Comparison of ENCODE assay signal across 13 cellular contexts in the genomic region with DNA sequence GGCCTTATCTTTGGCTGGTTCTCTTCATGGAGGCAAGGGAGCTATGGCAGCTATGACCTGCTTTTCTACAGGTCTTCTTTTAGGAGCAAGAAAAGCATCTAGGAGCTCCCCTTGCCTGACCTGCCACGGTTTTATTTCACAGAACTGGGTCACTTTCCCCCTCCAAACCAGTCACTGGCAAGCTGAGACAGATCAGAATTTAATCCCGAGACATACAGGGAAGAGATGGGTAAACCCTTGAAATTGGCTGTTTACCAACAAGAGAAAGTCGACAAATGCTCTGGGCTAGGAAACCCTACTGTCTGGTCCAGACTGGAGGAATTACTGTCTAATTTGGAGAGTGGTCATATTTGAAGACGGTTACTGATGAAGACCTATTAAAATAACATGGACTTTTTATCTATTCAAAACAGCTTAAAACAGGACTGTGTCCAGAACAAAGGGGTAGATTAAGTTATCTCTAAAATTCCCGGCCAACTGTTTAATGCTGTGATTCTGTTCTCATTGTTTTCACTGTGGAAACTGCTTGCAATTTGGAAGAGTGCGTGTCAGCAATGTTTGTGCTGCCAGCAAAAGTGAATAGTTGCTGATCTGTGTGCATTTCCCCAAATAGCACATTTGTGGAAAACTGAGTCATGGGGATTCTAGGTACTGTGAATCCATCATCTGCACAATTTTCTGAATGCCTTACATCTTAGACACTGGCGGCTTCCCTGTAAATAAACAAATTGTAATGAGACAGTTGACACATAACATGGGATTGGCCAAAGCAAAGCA.
DNase-seq lines count a peak whose midpoint lies in the region; ATAC-seq, FAIRE-seq and TF ChIP-seq lines count a peak whose summit lies in the region.
"Had no signal": no experiment of that assay in that cellular context is flagged by ENCODE, and none has a peak within 500 bp of the region (broad histone marks: within the 10 kb centered on the region; RNA-seq: fewer than 3 reads in every experiment).

No MANE protein-coding gene starts in this region.

- peak overlapping the region; percentile 60 for H3K4me2 ChIP-seq in astrocyte (ENCODE audit: low read length)
- no peak overlapping the region for H3K4me2 ChIP-seq in H9 (ENCODE audit: insufficient read depth, insufficient read length, low read length)
- H3K4me2 ChIP-seq: PC-9 had no signal

- no peak for TF ChIP-seq POLR2A in prostate gland (IDR thresholded peaks at IDR 0.05)

- H2AK5ac ChIP-seq in H9 (ENCODE audit: insufficient read length, low read length), result no peak overlapping the region

- no peak overlapping the region for H3T11ph ChIP-seq in H9 (ENCODE audit: low read length)

- DNase-seq in EL (peak; percentile 83), astrocyte (ENCODE audit: low read depth) (peak; percentile 98), heart right ventricle (peak in 1 of 2 donors; percentile 32), prostate gland (ENCODE audit: low spot score) (no peak), cerebellum (ENCODE audit: low spot score) (no peak), ureter (ENCODE audit: low spot score) (no peak), H9 (no peak)
- DNase-seq: activated CD4-positive, alpha-beta T cell treated with anti-CD3 and anti-CD28 coated beads, Interleukin-2, amount 10 ng/mL, durations not matched to agents 24 days and 14 days; PC-9 had no signal

- no peak overlapping the region for H3K14ac ChIP-seq in H9 (ENCODE audit: insufficient read depth, low read length)

- H4K20me1 ChIP-seq in astrocyte (ENCODE audit: insufficient read depth, low read length), result no peaks in the 10 kb centered on the region
- H4K20me1 ChIP-seq in H9 (ENCODE audit: control insufficient read depth, insufficient read depth, insufficient read length), result no peaks in the 10 kb centered on the region

- no peak overlapping the region for H4K91ac ChIP-seq in H9 (ENCODE audit: insufficient read length, low read depth, low read length)

- no peaks in the 10 kb centered on the region for H3K27me3 ChIP-seq in astrocyte (ENCODE audit: insufficient read depth, low read length)
- H3K27me3 ChIP-seq in heart right ventricle, result no peaks in the 10 kb centered on the region
- no peaks in the 10 kb centered on the region for H3K27me3 ChIP-seq in prostate gland (replicated peaks; ENCODE audit: insufficient read depth)
- H3K27me3 ChIP-seq in H9 (ENCODE audit: insufficient read depth, low read length), result no peaks in the 10 kb centered on the region
- H3K27me3 ChIP-seq: esophagus muscularis mucosa had no signal

- H3K23ac ChIP-seq in H9 (ENCODE audit: insufficient read length, low read depth, low read length), result no peak overlapping the region

- FAIRE-seq in astrocyte (lab: Jason Lieb, UNC), result peak; percentile 20
- FAIRE-seq: urothelium cell line had no signal

- ATAC-seq in heart right ventricle (peak; percentile 16 to 77 (median 69)), GM19023 (IDR thresholded peaks at IDR 0.05; ENCODE audit: unreplicated experiment) (no peak)

- peak overlapping the region; percentile 71 for H3K9ac ChIP-seq in astrocyte (ENCODE audit: low read length)
- H3K9ac ChIP-seq in H9 (ENCODE audit: extremely low read depth, insufficient read length, low read length), result no peak overlapping the region

- H3K27ac ChIP-seq in astrocyte (ENCODE audit: low read depth, low read length), result peak overlapping the region; percentile 85
- H3K27ac ChIP-seq in heart right ventricle, result peak overlapping the region in 3 of 10 donors; percentile 31 to 53 (median 35)
- peak overlapping the region; percentile 10 to 26 for H3K27ac ChIP-seq in prostate gland
- no peak overlapping the region for H3K27ac ChIP-seq in H9 (ENCODE audit: insufficient read length, low read depth, low read length)
- H3K27ac ChIP-seq: esophagus muscularis mucosa, PC-9 had no signal

- H3K27me3 Mint-ChIP-seq in astrocyte (ENCODE audit: low read depth, unreplicated experiment), result no peaks in the 10 kb centered on the region
- peaks cover 2% of the 10 kb centered on the region; the same call in 1 of the 2 replicates for H3K27me3 Mint-ChIP-seq in H9 (ENCODE audit: low read depth)
- H3K27me3 Mint-ChIP-seq: activated CD4-positive, alpha-beta T cell treated with anti-CD3 and anti-CD28 coated beads, Interleukin-2, amount 10 ng/mL, durations not matched to agents 24 days and 14 days; activated naive CD8-positive, alpha-beta T cell had no signal

- H3K4me3 Mint-ChIP-seq in astrocyte (ENCODE audit: unreplicated experiment), result no peak overlapping the region
- no peak overlapping the region for H3K4me3 Mint-ChIP-seq in H9
- H3K4me3 Mint-ChIP-seq: activated CD4-positive, alpha-beta T cell treated with anti-CD3 and anti-CD28 coated beads, Interleukin-2, amount 10 ng/mL, durations not matched to agents 24 days and 14 days; activated naive CD8-positive, alpha-beta T cell had no signal

- H3K79me2 ChIP-seq in astrocyte (ENCODE audit: insufficient read depth, low read length), result no peaks in the 10 kb centered on the region
- H3K79me2 ChIP-seq in H9 (ENCODE audit: insufficient read depth, low read length), result no peaks in the 10 kb centered on the region

- H3K4me1 ChIP-seq in astrocyte (ENCODE audit: insufficient read depth, low read length) (peaks cover 5% of the 10 kb centered on the region), heart right ventricle (peaks cover 0 to 14% (median 6%) of the 10 kb centered on the region in 9 donors), prostate gland (replicated peaks) (no peaks in the 10 kb centered on the region), H9 (ENCODE audit: insufficient read depth, low read length) (no peaks in the 10 kb centered on the region)

- no peaks in the 10 kb centered on the region for H3K79me1 ChIP-seq in H9 (ENCODE audit: insufficient read depth, low read depth, low read length, poor library complexity, severe bottlenecking)

- H2BK15ac ChIP-seq in H9 (ENCODE audit: low read depth, low read length), result no peak overlapping the region

- WGBS in heart right ventricle, 2 donors, result 41 to 49% methylated on average over 7 of the region's 7 CpGs
- 23% methylated on average over 7 of the region's 7 CpGs for WGBS in prostate gland
- no CpG with 5 or more reads among the region's 7 CpGs for WGBS in H9 (ENCODE audit: extremely low coverage, insufficient read length, low lambda C conversion rate)

- no peak overlapping the region for H4K8ac ChIP-seq in H9 (replicated peaks; ENCODE audit: insufficient read length, low read depth, low read length)

- intact Hi-C loops in heart right ventricle (cut with DNase I) (no loop called here), prostate gland (cut with DNase I) (no loop called here)

- no peaks in the 10 kb centered on the region for H3K23me2 ChIP-seq in H9 (ENCODE audit: insufficient read length, low read depth, low read length, poor library complexity, severe bottlenecking)

- no peaks in the 10 kb centered on the region for H3K36me3 ChIP-seq in astrocyte (ENCODE audit: insufficient read depth, low read length)
- no peaks in the 10 kb centered on the region for H3K36me3 ChIP-seq in heart right ventricle
- H3K36me3 ChIP-seq in prostate gland, result no peaks in the 10 kb centered on the region
- H3K36me3 ChIP-seq: esophagus muscularis mucosa had no signal

- no peak for TF ChIP-seq CTCF in astrocyte (IDR thresholded peaks at IDR 0.05; ENCODE audit: insufficient read depth, low read depth, low read length)
- TF ChIP-seq CTCF in heart right ventricle (IDR thresholded peaks at IDR 0.05), result no peak
- TF ChIP-seq CTCF in prostate gland (IDR thresholded peaks at IDR 0.05), result no peak
- no peak for TF ChIP-seq CTCF in H9 (conservative IDR thresholded peaks at IDR 0.05)

- no peak overlapping the region for H3K4me3 ChIP-seq in astrocyte (ENCODE audit: insufficient read depth, low read depth, low read length)
- H3K4me3 ChIP-seq in heart right ventricle, result no peak overlapping the region
- H3K4me3 ChIP-seq in prostate gland, result no peak overlapping the region
- H3K4me3 ChIP-seq: esophagus muscularis mucosa, PC-9 had no signal

- H3K18ac ChIP-seq in H9 (ENCODE audit: insufficient read length, low read depth, low read length), result no peak overlapping the region

- H2AFZ ChIP-seq in astrocyte (ENCODE audit: low read depth, low read length) (peak overlapping the region; percentile 3), H9 (ENCODE audit: low read length) (no peak overlapping the region)
- H2AFZ ChIP-seq: PC-9 had no signal

- no peak overlapping the region for H2BK12ac ChIP-seq in H9 (ENCODE audit: insufficient read length, low read depth, low read length)

- H3K4me1 Mint-ChIP-seq in astrocyte (ENCODE audit: low read depth, unreplicated experiment) (peaks cover 3% of the 10 kb centered on the region), H9 (peaks cover 17 to 20% of the 10 kb centered on the region in 2 experiments)
- H3K4me1 Mint-ChIP-seq: activated CD4-positive, alpha-beta T cell treated with anti-CD3 and anti-CD28 coated beads, Interleukin-2, amount 10 ng/mL, durations not matched to agents 24 days and 14 days had no signal

- no peak overlapping the region for H3K4ac ChIP-seq in H9 (ENCODE audit: low read depth, low read length)

- no peak overlapping the region for H2BK20ac ChIP-seq in H9 (ENCODE audit: low read depth, low read length, poor library complexity, severe bottlenecking)

- H3K9me3 Mint-ChIP-seq in astrocyte (ENCODE audit: unreplicated experiment), result no peaks in the 10 kb centered on the region
- H3K9me3 Mint-ChIP-seq in H9, result no peaks in the 10 kb centered on the region
- H3K9me3 Mint-ChIP-seq: activated CD4-positive, alpha-beta T cell treated with anti-CD3 and anti-CD28 coated beads, Interleukin-2, amount 10 ng/mL, durations not matched to agents 24 days and 14 days had no signal

- no peak overlapping the region for H3K56ac ChIP-seq in H9 (ENCODE audit: insufficient read length, low read depth, low read length)

- no peak overlapping the region for H2BK120ac ChIP-seq in H9 (ENCODE audit: low read depth, low read length, poor library complexity, severe bottlenecking)

- H3K27ac Mint-ChIP-seq in astrocyte (ENCODE audit: unreplicated experiment) (no peak overlapping the region), H9 (peak overlapping the region in 1 of 3 experiments; percentile 37; a peak in 2 of 7 replicates)
- H3K27ac Mint-ChIP-seq: activated CD4-positive, alpha-beta T cell treated with anti-CD3 and anti-CD28 coated beads, Interleukin-2, amount 10 ng/mL, durations not matched to agents 24 days and 14 days; activated naive CD8-positive, alpha-beta T cell had no signal

- H2BK5ac ChIP-seq in H9 (ENCODE audit: insufficient read length, low read length), result no peak overlapping the region

- H3K36me3 Mint-ChIP-seq in astrocyte (ENCODE audit: low read depth, unreplicated experiment) (no peaks in the 10 kb centered on the region), H9 (ENCODE audit: insufficient read depth in 1 of 3, low read depth in 3 of 3) (no peaks in the 10 kb centered on the region)
- H3K36me3 Mint-ChIP-seq: activated naive CD8-positive, alpha-beta T cell had no signal

- H3K9me3 ChIP-seq in astrocyte (ENCODE audit: insufficient read depth, low read depth, low read length) (no peaks in the 10 kb centered on the region), heart right ventricle (no peaks in the 10 kb centered on the region), prostate gland (no peaks in the 10 kb centered on the region), H9 (ENCODE audit: control insufficient read depth, low read depth, low read length) (no peaks in the 10 kb centered on the region)
- H3K9me3 ChIP-seq: esophagus muscularis mucosa had no signal

- H4K5ac ChIP-seq in H9 (ENCODE audit: insufficient read length, low read depth, low read length), result no peak overlapping the region

Comparison
In these comparisons a context has a peak if more than half of its experiments do, and no peak if none do; other contexts are left out.
1. DNase-seq: peak in EL (single experiment) and astrocyte (single experiment); none in prostate gland (single experiment), cerebellum (single experiment), ureter (single experiment) and H9 (single experiment).